In the genomic region with DNA sequence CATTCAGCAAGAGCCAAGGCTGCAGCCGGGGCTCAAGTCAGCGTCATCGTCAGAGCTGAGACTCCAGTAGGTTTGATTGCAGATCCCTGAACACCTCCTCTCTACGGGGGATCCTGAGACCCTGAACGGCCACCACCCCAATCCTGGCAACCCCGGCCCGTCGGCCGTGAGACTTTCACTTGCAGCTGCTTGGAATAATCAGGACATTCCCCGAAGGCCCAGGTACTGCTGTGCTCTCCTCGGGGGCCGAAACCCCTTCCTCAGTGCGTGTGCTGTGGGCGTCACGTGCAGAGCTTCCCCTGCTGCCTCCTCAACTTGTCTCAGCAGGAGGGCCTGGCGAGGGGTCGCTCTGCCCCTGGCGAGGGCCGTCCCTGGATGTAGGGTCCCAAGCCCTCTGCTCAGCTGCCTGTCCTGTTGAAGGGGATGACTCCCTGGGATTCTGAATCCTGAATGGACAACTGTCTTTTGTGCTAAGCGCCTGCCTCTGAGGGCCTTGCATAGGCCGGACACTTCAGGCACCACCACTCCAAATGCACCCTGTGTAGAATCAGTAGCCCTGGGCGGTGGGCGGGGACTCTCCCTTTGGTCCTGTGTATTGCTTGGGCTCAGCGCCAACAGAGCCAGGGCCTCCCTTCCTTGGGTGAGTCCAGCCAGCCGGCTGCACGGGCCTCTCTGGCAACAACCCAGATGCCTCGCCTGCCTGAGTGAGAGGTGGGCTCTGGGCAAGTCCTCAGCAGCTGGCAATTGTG, we compare ENCODE assay signal across 16 cellular contexts.
A peak's percentile ranks its signal among the peaks of the same experiment; 100 is the strongest.
DNase-seq lines count a peak whose midpoint lies in the region; ATAC-seq and TF ChIP-seq lines count a peak whose summit lies in the region.
"Had no signal": no experiment of that assay in that cellular context is flagged by ENCODE, and none has a peak within 500 bp of the region (broad histone marks: within the 10 kb centered on the region; RNA-seq: fewer than 3 reads in every experiment).

No MANE protein-coding gene starts in this region.

- H3K4me2 ChIP-seq in PC-9 = no peak overlapping the region

- H3K27me3 Mint-ChIP-seq in natural killer cell treated with Interleukin-12 subunit alpha and Interleukin-12 subunit beta and Interleukin-15 and Interleukin-18, amount 100 ng/mL, for 72 hours = no peaks in the 10 kb centered on the region
- no peaks in the 10 kb centered on the region for H3K27me3 Mint-ChIP-seq in natural killer cell (ENCODE audit: low read depth in 2 of 2)

- H3K27ac ChIP-seq in foreskin keratinocyte = no peak overlapping the region
- no peak overlapping the region for H3K27ac ChIP-seq in PC-9
- H3K27ac ChIP-seq: right atrium auricular region, WERI-Rb-1 had no signal

- no peaks in the 10 kb centered on the region for H3K27me3 ChIP-seq in foreskin keratinocyte
- H3K27me3 ChIP-seq in PC-9 (ENCODE audit: insufficient read depth, low read depth) = no peaks in the 10 kb centered on the region
- H3K27me3 ChIP-seq: right atrium auricular region had no signal

- H3F3A ChIP-seq in PC-9 (ENCODE audit: insufficient read depth, low read depth) = no peaks in the 10 kb centered on the region

- H3K4me3 Mint-ChIP-seq in natural killer cell treated with Interleukin-12 subunit alpha and Interleukin-12 subunit beta and Interleukin-15 and Interleukin-18, amount 100 ng/mL, for 72 hours = no peak overlapping the region
- H3K4me3 Mint-ChIP-seq in natural killer cell = no peak overlapping the region
- H3K4me3 Mint-ChIP-seq: neural crest cell had no signal

- BruUV-seq in PC-9 (replicated peaks; lab: Mats Ljungman, UMichigan) = no TSS peak

- DNase-seq in natural killer cell treated with Interleukin-12 subunit alpha and Interleukin-12 subunit beta and Interleukin-15 and Interleukin-18, amount 100 ng/mL, for 72 hours (ENCODE audit: low spot score) = no peak
- DNase-seq in natural killer cell (no peak), NCI-H1092 treated with DMSO at 0.1 percent for 48 hours (lab: John Stamatoyannopoulos, UW) (peak; percentile 32), foreskin keratinocyte (no peak), PC-9 (no peak), mucosa of gallbladder (ENCODE audit: low spot score) (no peak)
- DNase-seq: Karpas-422; stimulated activated CD4-positive, alpha-beta T cell treated with anti-CD3 and anti-CD28 coated beads, Interleukin-4, amount 100 ng/mL, for 1 hour; trophoblast cell; WERI-Rb-1 had no signal

- ATAC-seq in natural killer cell treated with Interleukin-12 subunit alpha and Interleukin-12 subunit beta and Interleukin-15 and Interleukin-18, amount 100 ng/mL, for 72 hours = peak; percentile 8 to 11
- ATAC-seq in natural killer cell (no peak), foreskin keratinocyte (peak; percentile 7), GM18505 (IDR thresholded peaks at IDR 0.05; ENCODE audit: unreplicated experiment) (no peak), HG03025 (IDR thresholded peaks at IDR 0.05; ENCODE audit: low FRiP score, unreplicated experiment) (no peak)

- H3K9me3 Mint-ChIP-seq in natural killer cell treated with Interleukin-12 subunit alpha and Interleukin-12 subunit beta and Interleukin-15 and Interleukin-18, amount 100 ng/mL, for 72 hours = no peaks in the 10 kb centered on the region
- H3K9me3 Mint-ChIP-seq in natural killer cell = no peaks in the 10 kb centered on the region
- H3K9me3 Mint-ChIP-seq: activated T-helper 2 cell treated with anti-CD3 and anti-CD28 coated beads, Interferon-gamma antibody, Interleukin-2, Interleukin-4, amounts not matched to agents 10 μg/mL and 5 μg/mL and 100 μg/mL, durations not matched to agents 14 hours and 24 hours and 36 hours; neural crest cell had no signal

- H2AFZ ChIP-seq in PC-9 = no peak overlapping the region

- H3K27ac Mint-ChIP-seq in natural killer cell treated with Interleukin-12 subunit alpha and Interleukin-12 subunit beta and Interleukin-15 and Interleukin-18, amount 100 ng/mL, for 72 hours = no peak overlapping the region
- no peak overlapping the region for H3K27ac Mint-ChIP-seq in natural killer cell
- H3K27ac Mint-ChIP-seq: activated T-helper 2 cell treated with anti-CD3 and anti-CD28 coated beads, Interferon-gamma antibody, Interleukin-2, Interleukin-4, amounts not matched to agents 10 μg/mL and 5 μg/mL and 100 μg/mL, durations not matched to agents 14 hours and 24 hours and 36 hours had no signal

- no peaks in the 10 kb centered on the region for H3K9me3 ChIP-seq in PC-9 (ENCODE audit: insufficient read depth, low read depth)
- H3K9me3 ChIP-seq: right atrium auricular region had no signal

- no peaks in the 10 kb centered on the region for H4K20me1 ChIP-seq in PC-9 (ENCODE audit: insufficient read depth)

- no peak overlapping the region for H3K4me3 ChIP-seq in PC-9
- H3K4me3 ChIP-seq: lung, right atrium auricular region had no signal

- no peaks in the 10 kb centered on the region for H3K36me3 Mint-ChIP-seq in natural killer cell treated with Interleukin-12 subunit alpha and Interleukin-12 subunit beta and Interleukin-15 and Interleukin-18, amount 100 ng/mL, for 72 hours
- H3K36me3 Mint-ChIP-seq in natural killer cell = no peaks in the 10 kb centered on the region

- CTCF ChIA-PET in PC-9 (lab: Charles Lee) = no interaction called here

- POLR2A ChIA-PET in PC-9 (lab: Charles Lee; ENCODE audit: unreplicated experiment) = no interaction called here

- H3K4me1 ChIP-seq in foreskin keratinocyte (peaks cover 4% of the 10 kb centered on the region), PC-9 (replicated peaks; ENCODE audit: insufficient read depth) (no peaks in the 10 kb centered on the region)
- H3K4me1 ChIP-seq: right atrium auricular region had no signal

- H3K4me1 Mint-ChIP-seq in natural killer cell treated with Interleukin-12 subunit alpha and Interleukin-12 subunit beta and Interleukin-15 and Interleukin-18, amount 100 ng/mL, for 72 hours (ENCODE audit: low read depth in 2 of 2) = no peaks in the 10 kb centered on the region
- H3K4me1 Mint-ChIP-seq in natural killer cell = no peaks in the 10 kb centered on the region
- H3K4me1 Mint-ChIP-seq: neural crest cell had no signal

- no peak for TF ChIP-seq POLR2A in GM18505 (IDR thresholded peaks at IDR 0.05; ENCODE audit: borderline replicate concordance, extremely low read depth, insufficient read depth, insufficient read length)

- TF ChIP-seq CTCF in natural killer cell (IDR thresholded peaks at IDR 0.05) (no peak), foreskin keratinocyte (conservative IDR thresholded peaks at IDR 0.05) (no peak), PC-9 (conservative IDR thresholded peaks at IDR 0.05) (no peak)

- intact Hi-C loops in natural killer cell (cut with micrococcal nuclease) (no loop called here), PC-9 (cut with micrococcal nuclease; ENCODE audit: unreplicated experiment) (no loop called here)

- H3K9me2 ChIP-seq in PC-9 (ENCODE audit: insufficient read depth) = no peaks in the 10 kb centered on the region

- no peaks in the 10 kb centered on the region for H3K36me3 ChIP-seq in PC-9 (ENCODE audit: low read depth)
- H3K36me3 ChIP-seq: right atrium auricular region, WERI-Rb-1 had no signal

- no peaks in the 10 kb centered on the region for H3K79me2 ChIP-seq in PC-9 (ENCODE audit: low read depth)

Comparison
In these comparisons a context has a peak if more than half of its experiments do, and no peak if none do; other contexts are left out.
1. ATAC-seq: peak in natural killer cell treated with Interleukin-12 subunit alpha and Interleukin-12 subunit beta and Interleukin-15 and Interleukin-18, amount 100 ng/mL, for 72 hours (2 of 2) and foreskin keratinocyte (single experiment); none in natural killer cell (0 of 3), GM18505 (single experiment) and HG03025 (single experiment).